ENCODE assay signal across 22 cellular contexts in the genomic region with DNA sequence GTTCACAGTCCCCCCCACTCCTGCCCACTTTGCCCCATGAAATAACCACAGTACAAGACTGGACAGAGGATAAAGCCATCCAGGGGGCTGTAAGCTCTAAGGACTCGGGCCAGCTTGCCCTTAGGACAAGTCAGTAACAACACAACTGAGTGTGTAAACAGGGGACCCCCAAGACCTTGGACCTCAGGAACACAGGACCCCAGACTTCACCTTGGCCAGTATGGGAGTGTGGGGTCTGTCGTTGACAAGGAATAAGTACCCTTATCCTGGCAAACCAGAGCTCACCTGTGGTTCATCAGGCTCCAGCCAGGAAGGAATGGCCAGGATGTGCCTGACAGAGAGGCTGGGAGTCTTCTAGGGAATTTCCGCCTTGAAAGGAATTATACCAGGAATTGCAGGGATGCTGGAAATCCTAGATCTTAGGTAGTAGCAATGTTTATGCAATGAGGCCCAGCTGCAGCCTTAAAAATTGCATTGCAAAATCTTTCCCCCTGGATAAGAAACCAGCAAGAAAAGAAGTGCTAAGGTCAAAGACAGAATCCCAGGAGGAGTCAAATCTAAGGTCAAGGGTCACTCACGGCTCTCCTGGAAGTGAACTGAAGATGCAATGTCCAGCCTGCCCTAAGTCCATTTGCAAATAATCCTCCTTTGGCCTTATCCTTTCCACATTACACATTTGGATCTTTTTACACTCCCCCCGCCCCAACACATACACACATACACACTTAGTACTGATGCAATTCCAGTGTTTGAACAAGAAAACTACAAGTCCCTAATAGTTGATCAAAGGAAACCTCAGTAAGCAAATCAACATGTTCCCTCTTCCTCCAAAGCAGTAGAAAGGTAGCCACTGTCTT.
"Had no signal": no experiment of that assay in that cellular context is flagged by ENCODE, and none has a peak within 500 bp of the region (broad histone marks: within the 10 kb centered on the region; RNA-seq: fewer than 3 reads in every experiment).

No MANE protein-coding gene starts in this region.

- H3K4me3 Mint-ChIP-seq: immature natural killer cell; memory B cell; stimulated activated effector memory CD8-positive, alpha-beta T cell treated with anti-CD3 and anti-CD28 coated beads, Interleukin-12 subunit alpha, Interleukin-12 subunit beta, amount 100 ng/mL, for 72 hours had no signal

- H3K36me3 Mint-ChIP-seq: stimulated activated effector memory CD8-positive, alpha-beta T cell treated with anti-CD3 and anti-CD28 coated beads, Interleukin-12 subunit alpha, Interleukin-12 subunit beta, amount 100 ng/mL, for 72 hours had no signal

- H3K27ac Mint-ChIP-seq: immature natural killer cell; memory B cell; stimulated activated effector memory CD8-positive, alpha-beta T cell treated with anti-CD3 and anti-CD28 coated beads, Interleukin-12 subunit alpha, Interleukin-12 subunit beta, amount 100 ng/mL, for 72 hours had no signal

- ATAC-seq: esophagus mucosa; gastrocnemius medialis; left cardiac atrium; lower lobe of right lung; stimulated activated effector memory CD8-positive, alpha-beta T cell treated with anti-CD3 and anti-CD28 coated beads, Interleukin-12 subunit alpha, Interleukin-12 subunit beta, amount 100 ng/mL, for 72 hours; stimulated activated naive CD8-positive, alpha-beta T cell treated with anti-CD3 and anti-CD28 coated beads, Interleukin-15, Interleukin-2, amounts not matched to agents 100 U/mL and 50 U/mL, for 24 hours had no signal

- H3K4me3 ChIP-seq: dorsolateral prefrontal cortex, gastrocnemius medialis, left ventricle myocardium inferior, lower lobe of right lung, right atrium auricular region, tibial nerve had no signal

- H3K27ac ChIP-seq: dorsolateral prefrontal cortex, gastrocnemius medialis, left ventricle myocardium inferior, lower lobe of right lung, right atrium auricular region, tibial nerve had no signal

- H3K36me3 ChIP-seq: gastrocnemius medialis, lower lobe of right lung, right atrium auricular region had no signal

- H3K9me3 Mint-ChIP-seq: immature natural killer cell; memory B cell; stimulated activated effector memory CD8-positive, alpha-beta T cell treated with anti-CD3 and anti-CD28 coated beads, Interleukin-12 subunit alpha, Interleukin-12 subunit beta, amount 100 ng/mL, for 72 hours had no signal

- FAIRE-seq: endometrium, keratinocyte had no signal

- H3K9me3 ChIP-seq: gastrocnemius medialis, left ventricle myocardium inferior, lower lobe of right lung, right atrium auricular region, tibial nerve had no signal

- DNase-seq: central memory CD4-positive, alpha-beta T cell; cortex of kidney; dorsolateral prefrontal cortex; effector CD8-positive, alpha-beta T cell; gastrocnemius medialis; glutamatergic neuron; immature natural killer cell; left cardiac atrium; left ventricle myocardium inferior; lower lobe of right lung; naive B cell; posterior cingulate gyrus; stimulated activated CD4-positive, alpha-beta T cell treated with anti-CD3 and anti-CD28 coated beads, Interleukin-4, amount 100 ng/mL, for 1 hour; stimulated activated CD8-positive, alpha-beta memory T cell treated with anti-CD3 and anti-CD28 coated beads, Interleukin-4, amount 100 ng/mL, for 48 hours; stimulated activated naive CD8-positive, alpha-beta T cell treated with anti-CD3 and anti-CD28 coated beads, Interleukin-15, Interleukin-2, amounts not matched to agents 100 U/mL and 50 U/mL, for 24 hours had no signal

- H3K27me3 ChIP-seq: right atrium auricular region had no signal
